Comparison of ENCODE assay signal across 13 cellular contexts in genomic region chr7:131948434-131949053, GRCh38.
A peak's percentile ranks its signal among the peaks of the same experiment; 100 is the strongest.
DNase-seq lines count a peak whose midpoint lies in the region; ATAC-seq, FAIRE-seq and TF ChIP-seq lines count a peak whose summit lies in the region.
"Had no signal": no experiment of that assay in that cellular context is flagged by ENCODE, and none has a peak within 500 bp of the region (broad histone marks: within the 10 kb centered on the region; RNA-seq: fewer than 3 reads in every experiment).

No MANE protein-coding gene starts in this region.

- H3K27me3 Mint-ChIP-seq in activated naive CD8-positive, alpha-beta T cell treated with anti-CD3 and anti-CD28 coated beads, Interleukin-2, amount 50 U/mL, for 24 hours = peaks cover 19% of the 10 kb centered on the region

- no peaks in the 10 kb centered on the region for H3K9me3 Mint-ChIP-seq in activated naive CD8-positive, alpha-beta T cell treated with anti-CD3 and anti-CD28 coated beads, Interleukin-2, amount 50 U/mL, for 24 hours

- intact Hi-C loops in Right ventricle myocardium superior (cut with DNase I) = loop anchor here (5.0 kb wide), 1 partner anchor 634 kb away; no protein-coding TSS in a partner anchor
- intact Hi-C loops in gastrocnemius medialis (cut with DNase I; ENCODE audit: low total_unique reads) = loop anchor here (5.0 to 10.0 kb wide), 2 partner anchors 116 to 634 kb away; no protein-coding TSS in a partner anchor
- intact Hi-C loops in kidney (cut with DNase I) = no loop called here

- H3K36me3 Mint-ChIP-seq in activated naive CD8-positive, alpha-beta T cell treated with anti-CD3 and anti-CD28 coated beads, Interleukin-2, amount 50 U/mL, for 24 hours (ENCODE audit: low read depth) = no peaks in the 10 kb centered on the region

- no peak overlapping the region for H3K27ac Mint-ChIP-seq in activated naive CD8-positive, alpha-beta T cell treated with anti-CD3 and anti-CD28 coated beads, Interleukin-2, amount 50 U/mL, for 24 hours

- H3K27ac ChIP-seq in RWPE2 (ENCODE audit: poor library complexity, severe bottlenecking) = no peak overlapping the region
- H3K27ac ChIP-seq in gastrocnemius medialis = no peak overlapping the region
- no peak overlapping the region for H3K27ac ChIP-seq in kidney (ENCODE audit: low read depth in 2 of 2, low read length in 2 of 2)

- no peaks in the 10 kb centered on the region for H3K27me3 ChIP-seq in RWPE2 (ENCODE audit: insufficient read depth, poor library complexity, severe bottlenecking)
- H3K27me3 ChIP-seq in gastrocnemius medialis = no peaks in the 10 kb centered on the region

- no peak overlapping the region for H3K4me3 ChIP-seq in RWPE2 (ENCODE audit: severe bottlenecking)
- H3K4me3 ChIP-seq in gastrocnemius medialis = no peak overlapping the region
- no peak overlapping the region for H3K4me3 ChIP-seq in kidney (ENCODE audit: low read length in 2 of 2)

- H3K36me3 ChIP-seq in RWPE2 (ENCODE audit: low read depth) (no peaks in the 10 kb centered on the region), gastrocnemius medialis (no peaks in the 10 kb centered on the region), kidney (ENCODE audit: control insufficient read depth in 1 of 2, insufficient read depth in 2 of 2, low read length in 2 of 2) (no peaks in the 10 kb centered on the region)

- TF ChIP-seq CTCF in RWPE2 (IDR thresholded peaks at IDR 0.05; ENCODE audit: poor library complexity, severe bottlenecking) (no peak), gastrocnemius medialis (IDR thresholded peaks at IDR 0.05 in 4 of 5, conservative IDR thresholded peaks at IDR 0.05 in 1 of 5) (no peak), kidney (IDR thresholded peaks at IDR 0.05; ENCODE audit: borderline replicate concordance, extremely low read depth, insufficient read depth) (no peak)

- in situ Hi-C loops in gastrocnemius medialis (cut with MboI; ENCODE audit: low sequenced_read_pairs in 4 of 4) = loop anchor here in 3 of 4 donors (5.0 to 25.0 kb wide), 4 partner anchors 204 to 639 kb away; partner anchors contain the start of gene PLXNA4 (in 3 of the 3)

- no peaks in the 10 kb centered on the region for H3K4me1 ChIP-seq in RWPE2 (ENCODE audit: insufficient read depth, poor library complexity, severe bottlenecking)
- H3K4me1 ChIP-seq in gastrocnemius medialis = peaks cover 8 to 9% of the 10 kb centered on the region in 2 donors
- H3K4me1 ChIP-seq in kidney (ENCODE audit: control insufficient read depth in 1 of 2, insufficient read depth in 1 of 2, low read depth in 1 of 2, low read length in 2 of 2) = no peaks in the 10 kb centered on the region

- DNase-seq in ELR (ENCODE audit: low read depth) (peak; percentile 8), RWPE2 (ENCODE audit: low spot score) (no peak), Right ventricle myocardium superior (peak; percentile 53), gastrocnemius medialis (peak in 1 of 2 donors; percentile 40), RCC 7860 (ENCODE audit: low spot score) (no peak), kidney (no peak)
- no peak for DNase-seq in activated naive CD8-positive, alpha-beta T cell treated with anti-CD3 and anti-CD28 coated beads, Interleukin-2, amount 50 U/mL, for 24 hours
- DNase-seq: central memory CD4-positive, alpha-beta T cell; NCI-H774; stimulated activated CD4-positive, alpha-beta T cell treated with anti-CD3 and anti-CD28 coated beads, Interleukin-2, amount 100 ng/mL, for 24 hours; stimulated activated naive CD8-positive, alpha-beta T cell treated with anti-CD3 and anti-CD28 coated beads, Interleukin-15, Interleukin-2, amounts not matched to agents 100 U/mL and 50 U/mL, for 24 hours had no signal

- no peaks in the 10 kb centered on the region for H3K4me1 Mint-ChIP-seq in activated naive CD8-positive, alpha-beta T cell treated with anti-CD3 and anti-CD28 coated beads, Interleukin-2, amount 50 U/mL, for 24 hours

- no peak for TF ChIP-seq POLR2A in gastrocnemius medialis (IDR thresholded peaks at IDR 0.05)

- H3K9me3 ChIP-seq in RWPE2 (ENCODE audit: severe bottlenecking) (no peaks in the 10 kb centered on the region), gastrocnemius medialis (no peaks in the 10 kb centered on the region), kidney (ENCODE audit: control insufficient read depth in 1 of 2, low read length in 2 of 2) (no peaks in the 10 kb centered on the region)
- H3K9me3 ChIP-seq: Caco-2 had no signal

- ATAC-seq in RWPE2 (ENCODE audit: low read depth) = peak; percentile 76
- peak; percentile 67 for ATAC-seq in Right ventricle myocardium superior (ENCODE audit: poor library complexity)
- ATAC-seq in gastrocnemius medialis = peak; percentile 24 to 49
- ATAC-seq in activated naive CD8-positive, alpha-beta T cell treated with anti-CD3 and anti-CD28 coated beads, Interleukin-2, amount 50 U/mL, for 24 hours = no peak
- no peak for ATAC-seq in GM21390 (IDR thresholded peaks at IDR 0.05; ENCODE audit: unreplicated experiment)
- ATAC-seq: stimulated activated naive CD8-positive, alpha-beta T cell treated with anti-CD3 and anti-CD28 coated beads, Interleukin-15, Interleukin-2, amounts not matched to agents 100 U/mL and 50 U/mL, for 24 hours had no signal

- H3K4me3 Mint-ChIP-seq in activated naive CD8-positive, alpha-beta T cell treated with anti-CD3 and anti-CD28 coated beads, Interleukin-2, amount 50 U/mL, for 24 hours = no peak overlapping the region

- no peak overlapping the region for H3K9ac ChIP-seq in kidney (ENCODE audit: low read length in 2 of 2)

- FAIRE-seq in RCC 7860 (lab: Jason Lieb, UNC) (no peak), kidney (lab: Jason Lieb, UNC) (no peak)

Comparison
In these comparisons a context has a peak if more than half of its experiments do, and no peak if none do; other contexts are left out.
1. DNase-seq: peak in ELR (single experiment) and Right ventricle myocardium superior (single experiment); none in RWPE2 (single experiment), activated naive CD8-positive, alpha-beta T cell treated with anti-CD3 and anti-CD28 coated beads, Interleukin-2, amount 50 U/mL, for 24 hours (single experiment), RCC 7860 (single experiment) and kidney (single experiment).
2. ATAC-seq: peak in RWPE2 (single experiment), Right ventricle myocardium superior (single experiment) and gastrocnemius medialis (2 of 2); none in activated naive CD8-positive, alpha-beta T cell treated with anti-CD3 and anti-CD28 coated beads, Interleukin-2, amount 50 U/mL, for 24 hours (single experiment) and GM21390 (single experiment).